ENCODE assay signal across 10 cellular contexts in genomic region chr2:80303825-80304521, GRCh38. TPM values are rescaled to one million over a fixed set of nuclear protein-coding genes. Genes with fewer than 3 reads are reported as not detected.
A peak's percentile ranks its signal among the peaks of the same experiment; 100 is the strongest.
DNase-seq lines count a peak whose midpoint lies in the region; ATAC-seq, FAIRE-seq and TF ChIP-seq lines count a peak whose summit lies in the region.
"Had no signal": no experiment of that assay in that cellular context is flagged by ENCODE, and none has a peak within 500 bp of the region (broad histone marks: within the 10 kb centered on the region; RNA-seq: fewer than 3 reads in every experiment).

No MANE protein-coding gene starts in this region.

- H3K4me1 ChIP-seq in right atrium auricular region (peaks cover 0 to 15% of the 10 kb centered on the region in 2 donors), psoas muscle (no peaks in the 10 kb centered on the region), ascending aorta (no peaks in the 10 kb centered on the region)

- intact Hi-C loops in psoas muscle (cut with DNase I) (no loop called here), ascending aorta (cut with DNase I) (no loop called here)

- ATAC-seq in psoas muscle, result peak in 1 of 4 donors; percentile 21

- no peaks in the 10 kb centered on the region for H3K9me3 ChIP-seq in right atrium auricular region
- H3K9me3 ChIP-seq in psoas muscle, result no peaks in the 10 kb centered on the region
- no peaks in the 10 kb centered on the region for H3K9me3 ChIP-seq in ascending aorta

- in situ Hi-C loops in GM13977 (cut with MboI; ENCODE audit: low pct_unique_long_range_greater_than_20kb, low sequenced_read_pairs, unreplicated experiment), result no loop called here

- WGBS in psoas muscle, 3 donors, result 0 to 1% (median 1%) methylated on average over 34 of the region's 34 CpGs

- no peaks in the 10 kb centered on the region for H3K36me3 ChIP-seq in right atrium auricular region
- H3K36me3 ChIP-seq in psoas muscle (ENCODE audit: insufficient read depth in 1 of 2, low read depth in 1 of 2), result no peaks in the 10 kb centered on the region
- no peaks in the 10 kb centered on the region for H3K36me3 ChIP-seq in ascending aorta

- H3K4me3 ChIP-seq in right atrium auricular region (peak overlapping the region; percentile 32 to 48), psoas muscle (peak overlapping the region; percentile 49), ascending aorta (peak overlapping the region in 1 of 2 donors; percentile 23)

- TF ChIP-seq CTCF in GM13977 (IDR thresholded peaks at IDR 0.05; ENCODE audit: extremely low read depth, insufficient read depth, missing control alignments) (no peak), right atrium auricular region (IDR thresholded peaks at IDR 0.05) (no peak), psoas muscle (IDR thresholded peaks at IDR 0.05) (no peak), D721Med (IDR thresholded peaks at IDR 0.05; ENCODE audit: insufficient read depth, missing control alignments) (no peak), ascending aorta (IDR thresholded peaks at IDR 0.05) (no peak)

- H3K27ac ChIP-seq in right atrium auricular region (no peak overlapping the region), psoas muscle (no peak overlapping the region), ascending aorta (no peak overlapping the region)

- FAIRE-seq in D721Med (lab: Jason Lieb, UNC), result no peak

- H3K27me3 ChIP-seq in right atrium auricular region (peaks cover 13 to 21% of the 10 kb centered on the region in 2 donors), psoas muscle (ENCODE audit: insufficient read depth in 3 of 3, low read length in 2 of 3) (peaks cover 0 to 51% (median 33%) of the 10 kb centered on the region in 3 donors), ascending aorta (peaks cover 8% of the 10 kb centered on the region)

- DNase-seq in GM13977 (ENCODE audit: low spot score) (peak; percentile 38), T1000 (lab: John Stamatoyannopoulos, UW) (peak; percentile 15), right atrium auricular region (ENCODE audit: low spot score) (no peak), psoas muscle (peak in 1 of 2 donors; percentile 41), AML-193 (lab: John Stamatoyannopoulos, UW) (no peak), D721Med (ENCODE audit: insufficient read length, low spot score) (no peak), ascending aorta (ENCODE audit: low spot score in 2 of 2) (no peak)
- DNase-seq in activated CD4-positive, CD25-positive, alpha-beta regulatory T cell (lab: John Stamatoyannopoulos, UW), result no peak
- DNase-seq: activated CD8-positive, alpha-beta memory T cell treated with anti-CD3 and anti-CD28 coated beads, Interleukin-2, amount 50 U/mL, for 4 hours; effector CD4-positive, alpha-beta T cell had no signal

RNA-seq across cellular contexts. Expression of gene LRRTM1, which starts 0.6 kb away (rescaled TPM):
- total RNA-seq in right atrium auricular region (under 1 TPM; 0.31 to 0.37 TPM), psoas muscle (under 1 TPM in 1 of 4 donors, not detected in 3; 0.36 TPM), ascending aorta (6.7 TPM)
- under 1 TPM in 2 of 3 donors, not detected in 1; 0.01 to 0.20 TPM for polyA plus RNA-seq in psoas muscle

Comparison
In these comparisons a context has a peak if more than half of its experiments do, and no peak if none do; other contexts are left out.
1. DNase-seq: peak in GM13977 (single experiment) and T1000 (single experiment); none in right atrium auricular region (single experiment), AML-193 (0 of 2), activated CD4-positive, CD25-positive, alpha-beta regulatory T cell (0 of 4), D721Med (single experiment) and ascending aorta (0 of 2).